ENCODE assay signal across 10 cellular contexts in the genomic region with DNA sequence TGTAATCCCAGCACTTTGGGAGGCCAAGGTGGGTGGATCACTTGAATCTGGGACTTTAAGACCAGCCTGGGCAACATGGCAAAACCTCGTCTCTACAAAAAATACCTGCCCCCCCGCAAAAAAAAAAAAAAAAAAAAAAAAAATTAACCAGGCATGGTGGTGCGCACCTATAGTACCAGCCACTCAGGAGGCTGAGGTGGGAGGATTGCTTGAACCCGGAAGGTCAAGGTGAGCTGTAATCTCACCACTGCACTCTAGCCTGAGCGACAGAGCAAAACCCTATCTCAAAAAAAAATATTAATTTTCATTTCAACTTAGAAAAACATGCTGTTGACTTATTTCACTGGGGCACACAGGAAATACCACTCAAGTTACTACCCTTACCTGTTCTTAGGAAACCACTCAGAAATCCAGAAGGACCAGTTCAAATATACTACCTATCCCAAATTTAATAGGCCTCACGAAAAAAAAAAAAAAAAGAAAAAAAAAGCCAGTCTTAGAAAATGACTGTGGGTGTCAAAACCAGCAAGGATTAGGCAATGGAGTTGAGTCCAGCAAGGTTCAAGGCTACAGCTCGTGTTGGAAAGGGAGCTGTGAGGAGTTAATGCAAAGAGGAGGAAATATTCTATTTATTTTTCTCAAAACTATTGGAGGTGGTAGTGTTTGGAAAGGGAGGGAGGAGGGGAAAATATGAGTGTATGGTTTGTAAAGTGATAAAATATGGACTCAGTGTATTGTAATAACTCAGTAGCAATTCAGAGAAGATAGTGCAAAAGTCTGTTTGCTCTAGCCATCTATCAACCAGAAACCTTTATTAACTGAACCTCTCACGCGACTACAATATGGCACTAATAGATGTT. TPM values are rescaled to one million over a fixed set of nuclear protein-coding genes. Genes with fewer than 3 reads are reported as not detected.
A peak's percentile ranks its signal among the peaks of the same experiment; 100 is the strongest.
DNase-seq lines count a peak whose midpoint lies in the region; ATAC-seq and TF ChIP-seq lines count a peak whose summit lies in the region.
"Had no signal": no experiment of that assay in that cellular context is flagged by ENCODE, and none has a peak within 500 bp of the region (broad histone marks: within the 10 kb centered on the region; RNA-seq: fewer than 3 reads in every experiment).

No MANE protein-coding gene starts in this region.

- H3K27me3 ChIP-seq in right lobe of liver (no peaks in the 10 kb centered on the region), tibial artery (no peaks in the 10 kb centered on the region), neuronal stem cell (ENCODE audit: control insufficient read depth in 3 of 3, insufficient read depth in 3 of 3, low read depth in 1 of 3, low read length in 3 of 3) (no peaks in the 10 kb centered on the region)

- no peak overlapping the region for H3K4ac ChIP-seq in neuronal stem cell (ENCODE audit: low read length)

- no peak overlapping the region for H2BK12ac ChIP-seq in neuronal stem cell (ENCODE audit: low read length)

- ATAC-seq in right lobe of liver (peak; percentile 35 to 63 (median 52)), HG02798 (IDR thresholded peaks at IDR 0.05; ENCODE audit: poor library complexity, unreplicated experiment) (no peak)

- no peak overlapping the region for H3K4me3 ChIP-seq in right lobe of liver
- no peak overlapping the region for H3K4me3 ChIP-seq in tibial artery
- H3K4me3 ChIP-seq in neuronal stem cell (ENCODE audit: low read length in 2 of 2) = peak overlapping the region in 1 of 2 donors; percentile 54

- no peaks in the 10 kb centered on the region for H3K36me3 Mint-ChIP-seq in activated CD4-positive, alpha-beta T cell treated with anti-CD3 and anti-CD28 coated beads, Interleukin-2, amount 10 ng/mL, durations not matched to agents 24 days and 14 days (ENCODE audit: low read depth)
- H3K36me3 Mint-ChIP-seq in chondrocyte (ENCODE audit: low read depth) = no peaks in the 10 kb centered on the region

- H3K9me3 ChIP-seq in right lobe of liver = no peaks in the 10 kb centered on the region
- no peaks in the 10 kb centered on the region for H3K9me3 ChIP-seq in tibial artery
- no peaks in the 10 kb centered on the region for H3K9me3 ChIP-seq in neuronal stem cell (replicated peaks in 1 of 2; ENCODE audit: control insufficient read depth in 2 of 2, insufficient read depth in 1 of 2, low read depth in 1 of 2, low read length in 2 of 2)

- TF ChIP-seq POLR2A in right lobe of liver (IDR thresholded peaks at IDR 0.05) = no peak

- H3K27ac Mint-ChIP-seq in activated CD4-positive, alpha-beta T cell treated with anti-CD3 and anti-CD28 coated beads, Interleukin-2, amount 10 ng/mL, durations not matched to agents 24 days and 14 days = peak overlapping the region; percentile 51
- peak overlapping the region; percentile 98 for H3K27ac Mint-ChIP-seq in chondrocyte (ENCODE audit: unreplicated experiment)

- no peak overlapping the region for H3K23ac ChIP-seq in neuronal stem cell (ENCODE audit: low read depth, low read length, poor library complexity)

- H3K9me3 Mint-ChIP-seq in activated CD4-positive, alpha-beta T cell treated with anti-CD3 and anti-CD28 coated beads, Interleukin-2, amount 10 ng/mL, durations not matched to agents 24 days and 14 days = no peaks in the 10 kb centered on the region
- no peaks in the 10 kb centered on the region for H3K9me3 Mint-ChIP-seq in chondrocyte (ENCODE audit: low read depth)

- no peak overlapping the region for H2AK5ac ChIP-seq in neuronal stem cell (ENCODE audit: low read depth, low read length)

- H3K79me1 ChIP-seq in neuronal stem cell (ENCODE audit: low read depth, low read length) = no peaks in the 10 kb centered on the region

- no peaks in the 10 kb centered on the region for H3K27me3 Mint-ChIP-seq in activated CD4-positive, alpha-beta T cell treated with anti-CD3 and anti-CD28 coated beads, Interleukin-2, amount 10 ng/mL, durations not matched to agents 24 days and 14 days
- H3K27me3 Mint-ChIP-seq in chondrocyte (ENCODE audit: low read depth) = no peaks in the 10 kb centered on the region

- no peaks in the 10 kb centered on the region for H3K36me3 ChIP-seq in right lobe of liver
- H3K36me3 ChIP-seq in tibial artery = no peaks in the 10 kb centered on the region
- no peaks in the 10 kb centered on the region for H3K36me3 ChIP-seq in neuronal stem cell (replicated peaks in 1 of 2; ENCODE audit: control insufficient read depth in 2 of 2, insufficient read depth in 2 of 2, low read length in 2 of 2)

- no peak overlapping the region for H2BK5ac ChIP-seq in neuronal stem cell (ENCODE audit: low read length)

- peaks cover 22% of the 10 kb centered on the region for H3K4me1 Mint-ChIP-seq in activated CD4-positive, alpha-beta T cell treated with anti-CD3 and anti-CD28 coated beads, Interleukin-2, amount 10 ng/mL, durations not matched to agents 24 days and 14 days
- peaks cover 74% of the 10 kb centered on the region for H3K4me1 Mint-ChIP-seq in chondrocyte (ENCODE audit: low read depth)

- H3K18ac ChIP-seq in neuronal stem cell (ENCODE audit: low read length) = no peak overlapping the region

- H3K4me1 ChIP-seq in right lobe of liver (peaks cover 0 to 35% (median 10%) of the 10 kb centered on the region in 4 donors), tibial artery (peaks cover 7 to 64% (median 37%) of the 10 kb centered on the region in 4 donors), neuronal stem cell (ENCODE audit: control insufficient read depth in 2 of 2, insufficient read depth in 1 of 2, low read depth in 1 of 2, low read length in 2 of 2) (peaks cover 25 to 28% of the 10 kb centered on the region in 2 donors)

- no peak overlapping the region for H4K8ac ChIP-seq in neuronal stem cell (ENCODE audit: low read depth, low read length)

- WGBS in right lobe of liver (ENCODE audit: insufficient coverage, low coverage, low lambda C conversion rate, missing lambda C conversion rate) = 33% methylated on average over 8 of the region's 9 CpGs
- no CpG with 5 or more reads among the region's 9 CpGs for WGBS in neuronal stem cell (ENCODE audit: extremely low coverage in 2 of 2, insufficient read length in 2 of 2, insufficient replicate concordance in 1 of 2), 2 donors

- no peak overlapping the region for H2BK15ac ChIP-seq in neuronal stem cell (ENCODE audit: low read length)

- no peak overlapping the region for H2AFZ ChIP-seq in neuronal stem cell (ENCODE audit: low read length)

- H3K27ac ChIP-seq in right lobe of liver = peak overlapping the region; percentile 0 to 75 (median 59)
- H3K27ac ChIP-seq in tibial artery = peak overlapping the region; percentile 80 to 85
- H3K27ac ChIP-seq in neuronal stem cell (replicated peaks; ENCODE audit: low read length) = no peak overlapping the region

- no peak overlapping the region for H3K9ac ChIP-seq in neuronal stem cell (ENCODE audit: low read depth, low read length, poor library complexity)

- H4K91ac ChIP-seq in neuronal stem cell (ENCODE audit: low read depth, low read length, poor library complexity) = no peak overlapping the region

- TF ChIP-seq CTCF in chondrocyte (IDR thresholded peaks at IDR 0.05) (no peak), right lobe of liver (IDR thresholded peaks at IDR 0.05) (no peak), tibial artery (IDR thresholded peaks at IDR 0.05) (no peak)

- no peak overlapping the region for H2BK120ac ChIP-seq in neuronal stem cell (ENCODE audit: low read depth, low read length)

- H3K4me2 ChIP-seq in neuronal stem cell (ENCODE audit: insufficient read depth, low read length, poor library complexity, severe bottlenecking) = no peak overlapping the region

- H3K14ac ChIP-seq in neuronal stem cell (ENCODE audit: low read length) = no peak overlapping the region

- DNase-seq in activated CD4-positive, alpha-beta T cell treated with anti-CD3 and anti-CD28 coated beads, Interleukin-2, amount 10 ng/mL, durations not matched to agents 24 days and 14 days = no peak
- no peak for DNase-seq in activated CD4-positive, alpha-beta T cell treated with anti-CD3 and anti-CD28 coated beads for 48 hours
- DNase-seq in chondrocyte (ENCODE audit: low spot score) (no peak), right lobe of liver (peak in 1 of 3 donors; percentile 21), tibial artery (no peak), neuronal stem cell (ENCODE audit: low spot score) (no peak), COLO668 (lab: John Stamatoyannopoulos, UW; ENCODE audit: unreplicated experiment) (no peak)
- DNase-seq: activated CD4-positive, CD25-positive, alpha-beta regulatory T cell treated with anti-CD3 and anti-CD28 coated beads, Interleukin-2, amount 50 U/mL, for 72 hours; stimulated activated CD4-positive, alpha-beta T cell treated with anti-CD3 and anti-CD28 coated beads, Interleukin-4, amount 100 ng/mL, for 4 hours had no signal

- intact Hi-C loops in activated CD4-positive, alpha-beta T cell treated with anti-CD3 and anti-CD28 coated beads, Interleukin-2, amount 10 ng/mL, durations not matched to agents 24 days and 14 days (cut with micrococcal nuclease) = loop anchor here (2.0 kb wide), 2 partner anchors 25 to 33 kb away; no protein-coding TSS in a partner anchor
- intact Hi-C loops in right lobe of liver (cut with DNase I) (no loop called here), tibial artery (cut with DNase I; ENCODE audit: low total_unique reads) (loop anchor here (2.0 kb wide), 1 partner anchor 35 kb away; the partner anchor contains the start of gene PIM1)

- no peak overlapping the region for H3K4me3 Mint-ChIP-seq in activated CD4-positive, alpha-beta T cell treated with anti-CD3 and anti-CD28 coated beads, Interleukin-2, amount 10 ng/mL, durations not matched to agents 24 days and 14 days
- no peak overlapping the region for H3K4me3 Mint-ChIP-seq in chondrocyte (ENCODE audit: unreplicated experiment)

RNA-seq across cellular contexts. Expression of gene PIM1, which starts 33.9 kb away (rescaled TPM):
- total RNA-seq in activated CD4-positive, alpha-beta T cell treated with anti-CD3 and anti-CD28 coated beads, Interleukin-2, amount 10 ng/mL, durations not matched to agents 24 days and 14 days = 153 and 158 TPM in 2 replicates
- 11.3 to 15.1 TPM (median 13.0 TPM) in 3 replicates for total RNA-seq in chondrocyte
- 10 to 100 TPM in 5 of 6 experiments, 1 to 10 TPM in 1; 5.1 to 45.2 (median 13.0) TPM for total RNA-seq in right lobe of liver
- polyA plus RNA-seq in neuronal stem cell (2013, experiment 1 of 2) = 16.8 TPM
- polyA plus RNA-seq in neuronal stem cell (2013, experiment 2 of 2) = 16.9 TPM

Comparison
In these comparisons a context has a peak if more than half of its experiments do, and no peak if none do; other contexts are left out.
1. intact Hi-C loops: an anchor here in activated CD4-positive, alpha-beta T cell treated with anti-CD3 and anti-CD28 coated beads, Interleukin-2, amount 10 ng/mL, durations not matched to agents 24 days and 14 days (2.0 kb wide) and tibial artery (2.0 kb wide); none called in right lobe of liver.